Comparison of ENCODE assay signal across 19 cellular contexts in genomic region chr18:46398005-46398404, GRCh38.
"Had no signal": no experiment of that assay in that cellular context is flagged by ENCODE, and none has a peak within 500 bp of the region (broad histone marks: within the 10 kb centered on the region; RNA-seq: fewer than 3 reads in every experiment).

No MANE protein-coding gene starts in this region.

- H3K27ac Mint-ChIP-seq: activated T-helper 2 cell treated with anti-CD3 and anti-CD28 coated beads, Interferon-gamma antibody, Interleukin-2, Interleukin-4, amounts not matched to agents 10 μg/mL and 5 μg/mL and 100 μg/mL, durations not matched to agents 14 hours and 24 hours and 36 hours; WTC11 had no signal

- ATAC-seq: gastrocnemius medialis, WTC11 had no signal

- H3K4me2 ChIP-seq: hepatocyte had no signal

- H3K4me1 Mint-ChIP-seq: WTC11 had no signal

- H3K27me3 ChIP-seq: adrenal gland, gastrocnemius medialis, hepatocyte, thyroid gland, vagina had no signal

- H3K4me3 Mint-ChIP-seq: WTC11 had no signal

- H3K27ac ChIP-seq: adrenal gland, epithelial cell of prostate, gastrocnemius medialis, hepatocyte, thyroid gland, vagina had no signal

- DNase-seq: activated CD4-positive, alpha-beta T cell treated with anti-CD3 and anti-CD28 coated beads for 48 hours; activated CD8-positive, alpha-beta memory T cell treated with anti-CD3 and anti-CD28 coated beads for 24 hours; activated naive CD4-positive, alpha-beta T cell treated with anti-CD3 and anti-CD28 coated beads, Interleukin-2, amount 50 U/mL, for 16 hours; activated T-cell treated with anti-CD3 and anti-CD28 coated beads for 4 hours; adrenal gland; central memory CD4-positive, alpha-beta T cell; cortex of kidney; effector CD8-positive, alpha-beta T cell; gastrocnemius medialis; kidney glomerular epithelial cell; retina; stimulated activated CD4-positive, alpha-beta T cell treated with anti-CD3 and anti-CD28 coated beads, Interleukin-15, amount 100 ng/mL, for 24 hours; stimulated activated CD4-positive, alpha-beta T cell treated with anti-CD3 and anti-CD28 coated beads, Interleukin-4, amount 100 ng/mL, for 24 hours; thyroid gland had no signal

- H2AFZ ChIP-seq: hepatocyte had no signal

- H3K4me3 ChIP-seq: adrenal gland, gastrocnemius medialis, hepatocyte, thyroid gland, vagina had no signal

- H3K36me3 ChIP-seq: adrenal gland, gastrocnemius medialis, thyroid gland, vagina had no signal

- H3K9me3 Mint-ChIP-seq: activated T-helper 2 cell treated with anti-CD3 and anti-CD28 coated beads, Interferon-gamma antibody, Interleukin-2, Interleukin-4, amounts not matched to agents 10 μg/mL and 5 μg/mL and 100 μg/mL, durations not matched to agents 14 hours and 24 hours and 36 hours; WTC11 had no signal

- H3K36me3 Mint-ChIP-seq: WTC11 had no signal

- H3K4me1 ChIP-seq: adrenal gland, vagina had no signal

- H3K9me3 ChIP-seq: adrenal gland, gastrocnemius medialis, thyroid gland, vagina had no signal
